In genomic region chr19:13826652-13827235, GRCh38 we compare ENCODE assay signal across 34 cellular contexts. TPM values are rescaled to one million over a fixed set of nuclear protein-coding genes. Genes with fewer than 3 reads are reported as not detected.
"Had no signal": no experiment of that assay in that cellular context is flagged by ENCODE, and none has a peak within 500 bp of the region (broad histone marks: within the 10 kb centered on the region; RNA-seq: fewer than 3 reads in every experiment).

No MANE protein-coding gene starts in this region.

- H3K27ac Mint-ChIP-seq: activated CD4-positive, alpha-beta memory T cell treated with anti-CD3 and anti-CD28 coated beads for 36 hours; activated CD4-positive, alpha-beta T cell treated with anti-CD3 and anti-CD28 coated beads, Interleukin-2, amount 10 ng/mL, durations not matched to agents 24 days and 14 days; activated naive CD8-positive, alpha-beta T cell treated with anti-CD3 and anti-CD28 coated beads for 36 hours; activated T-cell treated with anti-CD3 and anti-CD28 coated beads, Interleukin-2, amount 50 U/mL, for 72 hours; dendritic cell treated with granulocyte-macrophage colony-stimulating factor and Interleukin-4, amounts not matched to agents 40 ng/mL and 50 ng/mL, for 4 days had no signal

- H3K4me3 ChIP-seq: adrenal gland, ascending aorta, ovary, right lobe of liver, tibial nerve had no signal

- H3K4me1 ChIP-seq: adrenal gland, right lobe of liver had no signal

- H3K9me3 ChIP-seq: adrenal gland, ascending aorta, neutrophil, ovary, right lobe of liver, tibial nerve had no signal

- H3K9me3 Mint-ChIP-seq: activated CD4-positive, alpha-beta memory T cell treated with anti-CD3 and anti-CD28 coated beads for 36 hours; activated CD4-positive, alpha-beta T cell treated with anti-CD3 and anti-CD28 coated beads, Interleukin-2, amount 10 ng/mL, durations not matched to agents 24 days and 14 days; activated naive CD8-positive, alpha-beta T cell treated with anti-CD3 and anti-CD28 coated beads for 36 hours; activated T-cell treated with anti-CD3 and anti-CD28 coated beads, Interleukin-2, amount 50 U/mL, for 72 hours; brain; dendritic cell treated with granulocyte-macrophage colony-stimulating factor and Interleukin-4, amounts not matched to agents 40 ng/mL and 50 ng/mL, for 4 days; endodermal cell; immature natural killer cell; memory B cell; naive thymus-derived CD8-positive, alpha-beta T cell; T-helper 1 cell treated with Interleukin-12 subunit alpha and Interleukin-12 subunit beta and Interleukin-4 antibody, amounts not matched to agents 30 μg/mL and 1 μg/mL, for 36 hours had no signal

- H3K27ac ChIP-seq: adrenal gland, ascending aorta, neutrophil, ovary, right lobe of liver, tibial nerve, WERI-Rb-1 had no signal

- H3K4me3 Mint-ChIP-seq: activated CD4-positive, alpha-beta memory T cell treated with anti-CD3 and anti-CD28 coated beads for 36 hours; activated CD4-positive, alpha-beta T cell treated with anti-CD3 and anti-CD28 coated beads, Interleukin-2, amount 10 ng/mL, durations not matched to agents 24 days and 14 days; activated naive CD8-positive, alpha-beta T cell treated with anti-CD3 and anti-CD28 coated beads for 36 hours; activated T-cell treated with anti-CD3 and anti-CD28 coated beads, Interleukin-2, amount 50 U/mL, for 72 hours; brain; dendritic cell treated with granulocyte-macrophage colony-stimulating factor and Interleukin-4, amounts not matched to agents 40 ng/mL and 50 ng/mL, for 4 days; endodermal cell; immature natural killer cell; memory B cell; naive thymus-derived CD8-positive, alpha-beta T cell; T-helper 1 cell treated with Interleukin-12 subunit alpha and Interleukin-12 subunit beta and Interleukin-4 antibody, amounts not matched to agents 30 μg/mL and 1 μg/mL, for 36 hours had no signal

- H3K27me3 Mint-ChIP-seq: activated CD4-positive, alpha-beta memory T cell treated with anti-CD3 and anti-CD28 coated beads for 36 hours; activated CD4-positive, alpha-beta T cell treated with anti-CD3 and anti-CD28 coated beads, Interleukin-2, amount 10 ng/mL, durations not matched to agents 24 days and 14 days; activated naive CD8-positive, alpha-beta T cell treated with anti-CD3 and anti-CD28 coated beads for 36 hours; brain; dendritic cell treated with granulocyte-macrophage colony-stimulating factor and Interleukin-4, amounts not matched to agents 40 ng/mL and 50 ng/mL, for 4 days; memory B cell; naive thymus-derived CD8-positive, alpha-beta T cell; progenitor cell of endocrine pancreas had no signal

- DNase-seq: activated CD4-positive, alpha-beta memory T cell treated with anti-CD3 and anti-CD28 coated beads for 36 hours; activated CD4-positive, alpha-beta T cell treated with anti-CD3 and anti-CD28 coated beads, Interleukin-2, amount 10 ng/mL, durations not matched to agents 24 days and 14 days; activated CD4-positive, CD25-positive, alpha-beta regulatory T cell treated with anti-CD3 and anti-CD28 coated beads, Interleukin-2, amount 50 U/mL, for 72 hours; activated naive CD4-positive, alpha-beta T cell treated with Interleukin-2 at 50 U/mL for 16 hours; activated naive CD8-positive, alpha-beta T cell treated with anti-CD3 and anti-CD28 coated beads for 36 hours; activated T-cell treated with anti-CD3 and anti-CD28 coated beads, Interleukin-2, amount 50 U/mL, for 72 hours; adrenal gland; caudate nucleus; foreskin fibroblast; head of caudate nucleus; hypothalamus; immature natural killer cell; kidney; naive thymus-derived CD8-positive, alpha-beta T cell; ovary; right lobe of liver; stimulated activated CD4-positive, alpha-beta T cell treated with anti-CD3 and anti-CD28 coated beads, Interleukin-2, amount 100 ng/mL, for 48 hours; stimulated activated naive CD4-positive, alpha-beta T cell treated with Interleukin-2 at 50 U/mL for 16 hours; T1000; WERI-Rb-1 had no signal

- H3K36me3 ChIP-seq: right lobe of liver had no signal

- FAIRE-seq: kidney had no signal

- H3K27me3 ChIP-seq: adrenal gland, ascending aorta, neutrophil, ovary, right lobe of liver, tibial nerve had no signal

- ATAC-seq: activated T-cell treated with anti-CD3 and anti-CD28 coated beads, Interleukin-2, amount 50 U/mL, for 72 hours; naive thymus-derived CD8-positive, alpha-beta T cell; right lobe of liver had no signal

RNA-seq across cellular contexts. Expression of gene NANOS3, which starts 50.2 kb away (rescaled TPM):
- total RNA-seq: ascending aorta; esophagus mucosa; lower leg skin; naive thymus-derived CD8-positive, alpha-beta T cell; renal cortical epithelial cell; right lobe of liver; skeletal muscle tissue; tibial nerve; ureter had no signal
- polyA plus RNA-seq: immature natural killer cell; naive thymus-derived CD8-positive, alpha-beta T cell had no signal
